9 cellular contexts compared by ENCODE assay signal in the genomic region with DNA sequence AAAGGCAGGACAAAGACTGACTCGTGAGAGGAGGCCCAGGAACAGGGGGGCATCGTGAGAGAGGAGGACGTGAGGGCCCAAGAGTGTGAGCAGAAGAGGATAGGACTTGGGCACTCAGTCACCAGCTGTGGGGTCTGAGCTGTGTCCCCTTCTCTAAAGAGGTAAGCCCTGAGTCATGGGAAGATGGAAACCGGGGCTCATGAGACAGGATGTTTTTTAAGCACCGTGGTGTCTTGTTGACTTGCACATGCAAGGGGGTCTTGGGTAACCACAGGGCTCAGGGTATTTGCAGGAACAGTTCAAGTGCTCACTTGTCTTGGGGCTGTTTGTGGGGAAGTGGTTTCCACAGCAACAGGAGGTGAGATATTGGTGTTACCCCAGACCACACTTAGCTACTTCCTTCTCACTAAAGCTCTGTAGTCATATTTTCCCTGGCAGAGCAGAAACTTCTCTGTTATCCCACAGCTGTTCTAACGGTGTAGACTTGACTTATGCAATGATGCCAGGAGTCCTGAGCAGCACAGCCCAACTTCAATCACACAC. TPM values are rescaled to one million over a fixed set of nuclear protein-coding genes. Genes with fewer than 3 reads are reported as not detected.
A peak's percentile ranks its signal among the peaks of the same experiment; 100 is the strongest.
DNase-seq lines count a peak whose midpoint lies in the region; ATAC-seq, FAIRE-seq and TF ChIP-seq lines count a peak whose summit lies in the region.
"Not testable (repeated sequence)": the region's sequence is repeated elsewhere in the genome, so short reads cannot be mapped to it uniquely, and the experiment has no call there.
"Had no signal": no experiment of that assay in that cellular context is flagged by ENCODE, and none has a peak within 500 bp of the region (broad histone marks: within the 10 kb centered on the region; RNA-seq: fewer than 3 reads in every experiment).

No MANE protein-coding gene starts in this region.

- not testable (repeated sequence) for H3K4me3 ChIP-seq in Peyer's patch; small intestine (ENCODE audit: low read depth in 1 of 2, low read length in 2 of 2)

- peak overlapping the region; percentile 60 to 80 (median 68) for H3K27ac ChIP-seq in Peyer's patch
- peak overlapping the region; percentile 67 to 87 for H3K27ac ChIP-seq in small intestine (ENCODE audit: low read depth in 1 of 2, low read length in 1 of 2)

- FAIRE-seq in small intestine (lab: Jason Lieb, UNC), result not testable (repeated sequence)

- peak; percentile 49 for ATAC-seq in GM18520 (IDR thresholded peaks at IDR 0.05; ENCODE audit: unreplicated experiment)
- ATAC-seq in GM21786 (IDR thresholded peaks at IDR 0.05; ENCODE audit: unreplicated experiment), result peak; percentile 50
- peak; percentile 59 for ATAC-seq in HG03460 (IDR thresholded peaks at IDR 0.05; ENCODE audit: unreplicated experiment)
- ATAC-seq in Right ventricle myocardium inferior, result peak; percentile 89

- intact Hi-C loops in Right ventricle myocardium inferior (cut with DNase I), result not testable (repeated sequence)

- H3K9me3 ChIP-seq in Peyer's patch; small intestine (ENCODE audit: control insufficient read depth, low read depth): not testable (repeated sequence)

- not testable (repeated sequence) for H3K27me3 ChIP-seq in Peyer's patch; small intestine (ENCODE audit: control insufficient read depth in 2 of 2, insufficient read depth in 2 of 2, low read length in 2 of 2)

- not testable (repeated sequence) for TF ChIP-seq POLR2A in Peyer's patch (IDR thresholded peaks at IDR 0.05)

- H3K36me3 ChIP-seq in Peyer's patch; small intestine (ENCODE audit: control insufficient read depth in 2 of 2, insufficient read depth in 2 of 2, low read length in 2 of 2): not testable (repeated sequence)

- 38 to 56% (median 40%) methylated on average over 6 of the region's 6 CpGs for WGBS in small intestine, 3 donors

- not testable (repeated sequence) for H3K4me1 ChIP-seq in Peyer's patch; small intestine (ENCODE audit: control insufficient read depth in 2 of 2, insufficient read depth in 1 of 2, low read depth in 1 of 2, low read length in 1 of 2)

- TF ChIP-seq CTCF in Peyer's patch (IDR thresholded peaks at IDR 0.05), result not testable (repeated sequence)

- DNase-seq in Peyer's patch (peak in 2 of 3 donors; percentile 66 to 85), activated T-cell treated with anti-CD3 and anti-CD28 coated beads for 24 hours (ENCODE audit: low read depth) (peak; percentile 40), small intestine (peak; percentile 69)
- DNase-seq in Right ventricle myocardium inferior (ENCODE audit: missing footprints), result not testable (repeated sequence)

RNA-seq across cellular contexts. Expression of gene CCL3, which starts 7.4 kb away (rescaled TPM):
- 1 to 10 TPM in 1 of 4 donors, under 1 TPM in 1, not detected in 2; 0.80 to 5.8 TPM for total RNA-seq in Peyer's patch
- total RNA-seq in Right ventricle myocardium inferior, result not detected
- polyA plus RNA-seq in small intestine, result 1 to 10 TPM; 1.8 to 4.9 (median 1.9) TPM
- total RNA-seq: mesothelial cell of epicardium had no signal

RNA-seq across cellular contexts. Expression of gene CCL18, which starts 18.5 kb away (rescaled TPM):
- total RNA-seq in Peyer's patch, result 1 to 10 TPM in 2 of 4 donors, not detected in 2; 3.3 to 3.9 TPM
- total RNA-seq in Right ventricle myocardium inferior, result 3.7 TPM
- polyA plus RNA-seq in small intestine, result 10 to 100 TPM in 1 of 3 donors, 1 to 10 TPM in 1, under 1 TPM in 1; 0.67 to 17.9 (median 1.4) TPM
- total RNA-seq: mesothelial cell of epicardium, temporal lobe had no signal

RNA-seq across cellular contexts. Expression of gene CCL4, which starts 21.1 kb away (rescaled TPM):
- 1 to 10 TPM in 2 of 4 donors, not detected in 2; 1.1 to 1.5 TPM for total RNA-seq in Peyer's patch
- total RNA-seq in Right ventricle myocardium inferior, result 0.92 TPM
- polyA plus RNA-seq in small intestine, result 1 to 10 TPM; 3.1 to 6.2 (median 3.9) TPM
- total RNA-seq: mesothelial cell of epicardium had no signal
